Comparison of ENCODE assay signal across 14 cellular contexts in the genomic region with DNA sequence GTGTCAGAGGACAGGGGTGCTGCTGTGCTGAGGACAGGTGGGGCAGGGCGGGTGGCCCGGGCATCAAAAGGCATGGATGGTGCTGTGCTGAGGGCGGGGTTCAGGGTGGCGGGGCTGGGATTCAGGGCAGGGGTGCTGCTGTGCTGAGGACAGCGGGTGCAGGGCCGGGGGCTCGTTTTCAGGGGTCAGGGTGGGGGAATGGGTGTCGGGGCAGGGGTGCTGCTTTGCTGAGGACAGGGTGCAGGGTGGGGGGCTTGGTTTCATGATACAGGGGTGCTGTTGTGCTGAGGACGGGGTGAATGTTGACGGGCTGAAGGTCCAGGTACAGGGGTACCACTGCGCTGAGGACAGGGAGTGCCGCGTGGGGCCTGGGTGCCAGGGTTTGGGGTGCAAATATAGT. TPM values are rescaled to one million over a fixed set of nuclear protein-coding genes. Genes with fewer than 3 reads are reported as not detected.
"Had no signal": no experiment of that assay in that cellular context is flagged by ENCODE, and none has a peak within 500 bp of the region (broad histone marks: within the 10 kb centered on the region; RNA-seq: fewer than 3 reads in every experiment).

No MANE protein-coding gene starts in this region.

RNA-seq across cellular contexts. Expression of gene PROP1, which starts 50.9 kb away (rescaled TPM):
- total RNA-seq: aorta, cardiac septum, hepatocyte, left lung, lung microvascular endothelial cell, mesothelial cell of epicardium, skeletal muscle tissue, stomach, suprapubic skin, tibial nerve, uterus had no signal
- polyA plus RNA-seq: adipose tissue, aorta, esophagus, neural cell, stomach had no signal
